ENCODE assay signal across 9 cellular contexts in the genomic region with DNA sequence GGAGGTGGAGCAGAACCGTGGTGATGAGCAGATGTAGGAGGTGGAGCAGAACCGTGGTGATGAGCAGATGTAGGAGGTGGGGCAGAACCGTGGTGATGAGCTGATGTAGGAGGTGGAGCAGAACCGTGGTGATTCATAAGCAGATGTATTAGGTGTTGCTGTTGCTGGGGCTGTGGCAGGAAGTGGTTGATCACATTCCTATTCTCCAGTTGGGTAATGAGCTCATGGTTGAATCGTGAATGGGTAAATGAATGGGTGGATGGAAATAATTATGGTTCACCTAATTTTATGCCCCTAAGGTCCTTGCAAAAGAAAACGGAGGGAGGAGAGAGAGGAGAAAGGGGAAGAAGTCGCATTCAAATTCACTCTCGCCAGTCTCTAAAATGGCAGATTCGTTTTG. TPM values are rescaled to one million over a fixed set of nuclear protein-coding genes. Genes with fewer than 3 reads are reported as not detected.
A peak's percentile ranks its signal among the peaks of the same experiment; 100 is the strongest.
DNase-seq lines count a peak whose midpoint lies in the region; ATAC-seq and TF ChIP-seq lines count a peak whose summit lies in the region.
"Not testable (repeated sequence)": the region's sequence is repeated elsewhere in the genome, so short reads cannot be mapped to it uniquely, and the experiment has no call there.
"Had no signal": no experiment of that assay in that cellular context is flagged by ENCODE, and none has a peak within 500 bp of the region (broad histone marks: within the 10 kb centered on the region; RNA-seq: fewer than 3 reads in every experiment).

No MANE protein-coding gene starts in this region.

- not testable (repeated sequence) for H3K27ac Mint-ChIP-seq in activated naive CD8-positive, alpha-beta T cell treated with anti-CD3 and anti-CD28 coated beads, Interleukin-2, amount 10 ng/mL, durations not matched to agents 7 days and 5 days

- H3K4me3 ChIP-seq in MG63; fibroblast of villous mesenchyme (ENCODE audit: low read depth, low read length): not testable (repeated sequence)
- peak overlapping the region; percentile 42 for H3K4me3 ChIP-seq in OCI-LY1 (ENCODE audit: low read depth, low read length, poor library complexity, severe bottlenecking)

- H3K36me3 Mint-ChIP-seq in activated naive CD8-positive, alpha-beta T cell treated with anti-CD3 and anti-CD28 coated beads, Interleukin-2, amount 10 ng/mL, durations not matched to agents 7 days and 5 days: not testable (repeated sequence)

- POLR2A ChIA-PET in activated naive CD8-positive, alpha-beta T cell treated with anti-CD3 and anti-CD28 coated beads, Interleukin-2, amount 10 ng/mL, durations not matched to agents 7 days and 5 days (lab: Charles Lee): not testable (repeated sequence)

- H3K9me3 Mint-ChIP-seq in activated naive CD8-positive, alpha-beta T cell treated with anti-CD3 and anti-CD28 coated beads, Interleukin-2, amount 10 ng/mL, durations not matched to agents 7 days and 5 days: not testable (repeated sequence)

- not testable (repeated sequence) for H3K27me3 ChIP-seq in MG63; OCI-LY1 (ENCODE audit: insufficient read depth, low read length)

- H3K36me3 ChIP-seq in MG63; OCI-LY1 (ENCODE audit: insufficient read depth, low read length): not testable (repeated sequence)

- H3K4me2 ChIP-seq in OCI-LY1 (ENCODE audit: low read length): peak overlapping the region; percentile 63

- H3K4me1 Mint-ChIP-seq in activated naive CD8-positive, alpha-beta T cell treated with anti-CD3 and anti-CD28 coated beads, Interleukin-2, amount 10 ng/mL, durations not matched to agents 7 days and 5 days: not testable (repeated sequence)

- DNase-seq in CD1c-positive myeloid dendritic cell (ENCODE audit: extremely low spot score) (peak; percentile 3), MG63 (peak; percentile 39), fibroblast of villous mesenchyme (ENCODE audit: low read depth) (peak; percentile 72)
- DNase-seq in activated CD4-positive, alpha-beta T cell treated with anti-CD3 and anti-CD28 coated beads for 4 hours: peak; percentile 20 to 54
- not testable (repeated sequence) for DNase-seq in activated naive CD8-positive, alpha-beta T cell treated with anti-CD3 and anti-CD28 coated beads, Interleukin-2, amount 10 ng/mL, durations not matched to agents 7 days and 5 days
- DNase-seq in stimulated activated CD4-positive, alpha-beta T cell treated with anti-CD3 and anti-CD28 coated beads, Interleukin-2, amount 100 ng/mL, for 48 hours: peak; percentile 21 to 26

- not testable (repeated sequence) for H3K9me3 ChIP-seq in MG63; OCI-LY1 (ENCODE audit: low read length)

- peaks cover 41% of the 10 kb centered on the region for H3K27me3 Mint-ChIP-seq in activated naive CD8-positive, alpha-beta T cell treated with anti-CD3 and anti-CD28 coated beads, Interleukin-2, amount 10 ng/mL, durations not matched to agents 7 days and 5 days

- peaks cover 19% of the 10 kb centered on the region for H3K4me1 ChIP-seq in OCI-LY1 (ENCODE audit: insufficient read depth, low read length, severe bottlenecking)

- not testable (repeated sequence) for H3K79me2 ChIP-seq in OCI-LY1 (ENCODE audit: insufficient read depth, low read length)

- H3K9me2 ChIP-seq in OCI-LY1 (ENCODE audit: low read depth, low read length): not testable (repeated sequence)

- H4K20me1 ChIP-seq in OCI-LY1 (ENCODE audit: insufficient read depth, low read length): not testable (repeated sequence)

- not testable (repeated sequence) for H3K9ac ChIP-seq in OCI-LY1 (ENCODE audit: low read length)

- H3K27ac ChIP-seq in OCI-LY1 (ENCODE audit: low read depth, low read length, poor library complexity, severe bottlenecking): not testable (repeated sequence)

- ATAC-seq in GM18861 (IDR thresholded peaks at IDR 0.05; ENCODE audit: unreplicated experiment): peak; percentile 45
- peak; percentile 60 for ATAC-seq in activated naive CD8-positive, alpha-beta T cell treated with anti-CD3 and anti-CD28 coated beads, Interleukin-2, amount 10 ng/mL, durations not matched to agents 7 days and 5 days (ENCODE audit: low read depth)

- TF ChIP-seq CTCF in OCI-LY1 (IDR thresholded peaks at IDR 0.05; ENCODE audit: low read length); fibroblast of villous mesenchyme (IDR thresholded peaks at IDR 0.05; ENCODE audit: insufficient read depth, low read depth, low read length): not testable (repeated sequence)

- not testable (repeated sequence) for H3F3A ChIP-seq in OCI-LY1 (ENCODE audit: insufficient read depth, low read length)

- H3K4me3 Mint-ChIP-seq in activated naive CD8-positive, alpha-beta T cell treated with anti-CD3 and anti-CD28 coated beads, Interleukin-2, amount 10 ng/mL, durations not matched to agents 7 days and 5 days: peak overlapping the region; percentile 23

- H2AFZ ChIP-seq in OCI-LY1 (ENCODE audit: low read length): not testable (repeated sequence)

RNA-seq across cellular contexts. Expression of a gene that starts 26.4 kb away (rescaled TPM):
- total RNA-seq in MG63 (2014; rRNA removed; shearing (Covaris generic); ENCODE audit: low replicate concordance): not detected in 2 replicates
- not detected for total RNA-seq in activated naive CD8-positive, alpha-beta T cell treated with anti-CD3 and anti-CD28 coated beads, Interleukin-2, amount 10 ng/mL, durations not matched to agents 7 days and 5 days
- not detected in 2 replicates for total RNA-seq in fibroblast of villous mesenchyme
- total RNA-seq: HepG2 had no signal

RNA-seq across cellular contexts. Expression of a gene that starts 38.0 kb away (rescaled TPM):
- 3.5 and 3.6 TPM in 2 replicates for total RNA-seq in MG63 (2014; rRNA removed; shearing (Covaris generic); ENCODE audit: low replicate concordance)
- 10 to 100 TPM; 23.4 to 24.9 TPM for total RNA-seq in activated naive CD8-positive, alpha-beta T cell treated with anti-CD3 and anti-CD28 coated beads, Interleukin-2, amount 10 ng/mL, durations not matched to agents 7 days and 5 days
- 18.0 and 19.9 TPM in 2 replicates for total RNA-seq in fibroblast of villous mesenchyme
